Comparison of ENCODE assay signal across 8 cellular contexts in the genomic region with DNA sequence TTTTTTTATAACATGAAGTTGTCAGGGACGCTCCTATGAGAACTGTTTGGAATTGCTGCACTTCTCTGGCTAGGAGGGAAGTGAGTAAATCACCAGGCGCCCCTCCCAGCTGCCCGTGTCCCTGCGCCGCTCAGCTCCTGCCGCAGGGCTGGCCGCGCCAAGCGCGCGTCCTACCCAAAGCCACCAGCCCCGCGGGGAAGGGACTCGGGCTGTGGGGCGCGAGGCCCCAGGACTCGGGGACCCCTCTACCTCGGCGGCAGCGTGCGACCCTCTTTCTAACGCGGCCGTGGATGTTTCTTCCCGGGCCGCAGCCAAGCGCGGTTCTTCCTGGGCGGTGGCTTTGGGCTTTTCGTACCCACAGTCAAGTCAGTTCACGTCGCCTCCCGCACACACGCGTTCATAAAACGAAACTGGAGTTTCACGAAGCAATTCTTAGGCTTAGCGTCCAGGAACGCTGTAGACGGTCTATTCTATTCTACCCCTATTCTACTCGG. TPM values are rescaled to one million over a fixed set of nuclear protein-coding genes. Genes with fewer than 3 reads are reported as not detected.
DNase-seq lines count a peak whose midpoint lies in the region; ATAC-seq and TF ChIP-seq lines count a peak whose summit lies in the region.

No MANE protein-coding gene starts in this region.

- intact Hi-C loops in colonic mucosa (cut with DNase I) = no loop called here
- intact Hi-C loops in lower leg skin (cut with DNase I; ENCODE audit: low total_unique reads) = no loop called here
- intact Hi-C loops in transverse colon (cut with DNase I; ENCODE audit: low total_unique reads) = no loop called here

- TF ChIP-seq POLR2A in lower leg skin (IDR thresholded peaks at IDR 0.05) (no peak), transverse colon (IDR thresholded peaks at IDR 0.05) (no peak)

- TF ChIP-seq EP300 in transverse colon (IDR thresholded peaks at IDR 0.05; ENCODE audit: low read depth) = no peak

- 0 to 3% methylated on average over 28 to 38 of the region's 41 CpGs for WGBS in lower leg skin, 2 donors
- 37% methylated on average over 41 of the region's 41 CpGs; no CpG with 5 or more reads in 1 of the 2 donors for WGBS in transverse colon (ENCODE audit: low coverage in 1 of 2), 2 donors

- peak; percentile 36 for ATAC-seq in HG03354 (IDR thresholded peaks at IDR 0.05; ENCODE audit: poor library complexity, severe bottlenecking, unreplicated experiment)
- no peak for ATAC-seq in HG03139 (IDR thresholded peaks at IDR 0.05; ENCODE audit: unreplicated experiment)

- in situ Hi-C loops in transverse colon (cut with MboI; ENCODE audit: low pct_ligation_motif_present in 1 of 4, low pct_unique_long_range_greater_than_20kb in 1 of 4, low sequenced_read_pairs in 3 of 4) = no loop called here

- H3K27ac ChIP-seq in colonic mucosa (no peak overlapping the region), transverse colon (no peak overlapping the region)

- H3K27me3 ChIP-seq in colonic mucosa (peaks cover 20% of the 10 kb centered on the region), transverse colon (peaks cover 94% of the 10 kb centered on the region)

- no peak for TF ChIP-seq CTCF in AG10803 (conservative IDR thresholded peaks at IDR 0.05; ENCODE audit: low read length)
- TF ChIP-seq CTCF in colonic mucosa (IDR thresholded peaks at IDR 0.05) = no peak
- no peak for TF ChIP-seq CTCF in lower leg skin (IDR thresholded peaks at IDR 0.05)
- no peak for TF ChIP-seq CTCF in transverse colon (IDR thresholded peaks at IDR 0.05)

- H3K9me3 ChIP-seq in colonic mucosa (no peaks in the 10 kb centered on the region), transverse colon (no peaks in the 10 kb centered on the region)

- H3K9ac ChIP-seq in colonic mucosa (ENCODE audit: low read depth in 2 of 2, low read length in 2 of 2) = no peak overlapping the region

- DNase-seq in AG10803 (ENCODE audit: low read depth) (peak; percentile 33), colonic mucosa (no peak), lower leg skin (ENCODE audit: low spot score in 2 of 2) (peak in 1 of 2 donors; percentile 86), transverse colon (no peak), NCI-H2171 (lab: John Stamatoyannopoulos, UW) (no peak), nucleus accumbens (lab: John Stamatoyannopoulos, UW) (no peak)

- peak overlapping the region; percentile 68 for H3K4me3 ChIP-seq in AG10803 (ENCODE audit: low read length)
- H3K4me3 ChIP-seq in colonic mucosa = peak overlapping the region; percentile 30
- peak overlapping the region; percentile 39 for H3K4me3 ChIP-seq in lower leg skin (ENCODE audit: low read depth, poor library complexity, severe bottlenecking)
- peak overlapping the region in 3 of 4 donors; percentile 20 to 57 (median 28) for H3K4me3 ChIP-seq in transverse colon

- H3K36me3 ChIP-seq in colonic mucosa = no peaks in the 10 kb centered on the region
- H3K36me3 ChIP-seq in transverse colon = no peaks in the 10 kb centered on the region

- no peaks in the 10 kb centered on the region for H3K4me1 ChIP-seq in colonic mucosa
- peaks cover 3 to 22% (median 6%) of the 10 kb centered on the region in 4 donors for H3K4me1 ChIP-seq in transverse colon

RNA-seq across cellular contexts. Expression of a gene that starts 15.2 kb away (rescaled TPM):
- total RNA-seq in colonic mucosa = 1 to 10 TPM in 1 of 2 donors, under 1 TPM in 1; 0.69 to 1.5 TPM
- total RNA-seq in lower leg skin = 10 to 100 TPM in 3 of 4 donors, 1 to 10 TPM in 1; 7.1 to 39.2 (median 27.5) TPM
- under 1 TPM; 0.75 to 0.96 (median 0.79) TPM for total RNA-seq in transverse colon
